In the genomic region with DNA sequence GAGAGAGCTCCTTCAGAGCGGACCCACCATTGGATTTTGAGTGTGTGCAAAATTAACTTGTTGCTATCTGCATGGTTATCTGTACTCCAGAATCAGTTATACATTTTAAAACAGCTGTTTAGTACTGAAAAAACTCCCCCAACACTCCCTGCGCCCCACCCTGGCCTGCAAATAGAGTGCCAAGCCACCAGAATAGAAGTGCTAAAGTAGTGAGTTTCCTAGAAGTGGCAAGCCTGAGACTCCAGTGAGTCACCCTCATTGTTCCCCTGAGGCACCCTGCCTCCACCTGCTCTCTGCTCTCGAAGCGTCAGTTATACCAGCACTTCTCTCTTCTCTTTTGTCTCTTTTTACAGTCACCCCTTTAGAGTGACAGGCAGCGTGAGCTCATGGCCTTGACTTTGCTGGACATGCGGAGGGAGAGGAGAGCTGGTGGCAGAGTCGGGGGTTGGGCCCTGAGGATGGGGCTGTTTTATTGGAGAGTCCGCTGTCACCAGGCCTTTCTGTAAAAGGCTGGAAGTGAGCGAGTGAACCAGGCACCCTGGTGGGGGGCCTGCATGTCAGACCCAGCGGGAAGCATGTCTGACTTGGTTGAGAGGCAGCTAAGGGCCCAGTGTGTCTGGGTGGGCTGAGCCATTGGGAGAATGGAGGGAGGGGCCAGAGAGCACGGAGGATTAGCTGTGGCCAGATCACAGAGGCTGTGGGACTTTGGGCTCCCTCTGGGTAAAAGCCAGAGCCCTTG, we compare ENCODE assay signal across 10 cellular contexts. TPM values are rescaled to one million over a fixed set of nuclear protein-coding genes. Genes with fewer than 3 reads are reported as not detected.
DNase-seq lines count a peak whose midpoint lies in the region; ATAC-seq and TF ChIP-seq lines count a peak whose summit lies in the region.
"Had no signal": no experiment of that assay in that cellular context is flagged by ENCODE, and none has a peak within 500 bp of the region (broad histone marks: within the 10 kb centered on the region; RNA-seq: fewer than 3 reads in every experiment).

No MANE protein-coding gene starts in this region.

- intact Hi-C loops in CD4-positive, alpha-beta T cell (cut with DNase I, micrococcal nuclease): no loop called here
- intact Hi-C loops in PC-9 (cut with micrococcal nuclease; ENCODE audit: unreplicated experiment): loop anchor here (10.0 kb wide), 1 partner anchor 195 kb away; the partner anchor contains the start of gene TCP1

- POLR2A ChIA-PET in CD4-positive, alpha-beta T cell (lab: Charles Lee): interaction anchor here (1.1 to 4.1 kb wide), 3 partner anchors 10 to 36 kb away, joined by 3 to 32 read pairs (median 20); partner anchors contain the start of gene IGF2R
- POLR2A ChIA-PET in PC-9 (lab: Charles Lee; ENCODE audit: unreplicated experiment): interaction anchor here (0.6 kb wide), 1 partner anchor 1013 kb away, joined by 3 read pairs; no protein-coding TSS in a partner anchor

- no peaks in the 10 kb centered on the region for H3K9me3 Mint-ChIP-seq in CD4-positive, alpha-beta T cell
- H3K9me3 Mint-ChIP-seq in immature natural killer cell: no peaks in the 10 kb centered on the region

- H3K36me3 Mint-ChIP-seq in CD4-positive, alpha-beta T cell (ENCODE audit: low read depth): no peaks in the 10 kb centered on the region
- peaks cover 0 to 4% (median 3%) of the 10 kb centered on the region in 3 donors for H3K36me3 Mint-ChIP-seq in immature natural killer cell

- H3K9me3 ChIP-seq in CD4-positive, alpha-beta T cell (ENCODE audit: control insufficient read depth, low read length): no peaks in the 10 kb centered on the region
- H3K9me3 ChIP-seq in PC-9 (ENCODE audit: insufficient read depth, low read depth): no peaks in the 10 kb centered on the region

- H4K20me1 ChIP-seq in PC-9 (ENCODE audit: insufficient read depth): peaks cover 76% of the 10 kb centered on the region

- peak overlapping the region; percentile 73 for H3K4me2 ChIP-seq in PC-9

- no peaks in the 10 kb centered on the region for H3K36me3 ChIP-seq in PC-9 (ENCODE audit: low read depth)

- H3F3A ChIP-seq in PC-9 (ENCODE audit: insufficient read depth, low read depth): peaks cover 22% of the 10 kb centered on the region; the same call in 1 of the 2 replicates

- no peaks in the 10 kb centered on the region for H3K9me2 ChIP-seq in PC-9 (ENCODE audit: insufficient read depth)

- no TSS peak for BruUV-seq in PC-9 (replicated peaks; lab: Mats Ljungman, UMichigan)

- ATAC-seq in CD4-positive, alpha-beta T cell (ENCODE audit: poor library complexity): peak; percentile 57
- peak; percentile 56 for ATAC-seq in GM19395 (IDR thresholded peaks at IDR 0.05; ENCODE audit: unreplicated experiment)
- peak; percentile 76 for ATAC-seq in HG03439 (IDR thresholded peaks at IDR 0.05; ENCODE audit: unreplicated experiment)
- ATAC-seq: HCT116 had no signal

- peak overlapping the region; percentile 43; the same call in 1 of the 2 replicates for H3K4me3 ChIP-seq in PC-9

- H3K4me3 Mint-ChIP-seq in CD4-positive, alpha-beta T cell: peak overlapping the region; percentile 59
- peak overlapping the region; percentile 81 to 90 (median 85) for H3K4me3 Mint-ChIP-seq in immature natural killer cell

- peaks cover 44% of the 10 kb centered on the region for H3K4me1 ChIP-seq in PC-9 (replicated peaks; ENCODE audit: insufficient read depth)

- no peaks in the 10 kb centered on the region for H3K27me3 ChIP-seq in CD4-positive, alpha-beta T cell (ENCODE audit: control insufficient read depth, insufficient read depth, low read length)
- H3K27me3 ChIP-seq in PC-9 (ENCODE audit: insufficient read depth, low read depth): no peaks in the 10 kb centered on the region

- H3K27ac Mint-ChIP-seq in CD4-positive, alpha-beta T cell: peak overlapping the region; percentile 84
- peak overlapping the region; percentile 95 to 100 (median 98) for H3K27ac Mint-ChIP-seq in immature natural killer cell

- no peak overlapping the region for H2AFZ ChIP-seq in PC-9

- peak in 6 of 10 experiments; percentile 22 to 55 (median 36) for DNase-seq in CD4-positive, alpha-beta T cell
- DNase-seq in PC-9 (peak; percentile 52 to 77), immature natural killer cell (peak; percentile 76 to 79 (median 79))
- DNase-seq in activated naive CD4-positive, alpha-beta T cell treated with Interleukin-2 at 50 U/mL for 16 hours: peak; percentile 70
- peak; percentile 49 to 58 for DNase-seq in stimulated activated CD8-positive, alpha-beta memory T cell treated with anti-CD3 and anti-CD28 coated beads, Interleukin-2, amount 100 ng/mL, for 48 hours (ENCODE audit: low read depth in 2 of 2)
- no peak for DNase-seq in effector CD8-positive, alpha-beta T cell (lab: John Stamatoyannopoulos, UW)
- DNase-seq: left cardiac atrium had no signal

- H3K27me3 Mint-ChIP-seq in CD4-positive, alpha-beta T cell: no peaks in the 10 kb centered on the region
- peaks cover 5 to 11% (median 8%) of the 10 kb centered on the region in 3 donors for H3K27me3 Mint-ChIP-seq in immature natural killer cell (ENCODE audit: low read depth in 3 of 3)

- H3K4me1 Mint-ChIP-seq in CD4-positive, alpha-beta T cell (ENCODE audit: low read depth): peaks cover 94% of the 10 kb centered on the region
- peaks cover 96 to 100% of the 10 kb centered on the region in 2 donors for H3K4me1 Mint-ChIP-seq in immature natural killer cell

- H3K79me2 ChIP-seq in PC-9 (ENCODE audit: low read depth): peaks cover 97% of the 10 kb centered on the region

- CTCF ChIA-PET in CD4-positive, alpha-beta T cell (lab: Charles Lee): no interaction called here
- CTCF ChIA-PET in PC-9 (lab: Charles Lee): no interaction called here

- H3K27ac ChIP-seq in CD4-positive, alpha-beta T cell (ENCODE audit: low read depth, low read length): peak overlapping the region; percentile 66
- peak overlapping the region; percentile 79 for H3K27ac ChIP-seq in PC-9

- no peak for TF ChIP-seq CTCF in CD4-positive, alpha-beta T cell (IDR thresholded peaks at IDR 0.05)
- no peak for TF ChIP-seq CTCF in PC-9 (conservative IDR thresholded peaks at IDR 0.05)

RNA-seq across cellular contexts. Expression of gene IGF2R, which starts 10.4 kb away (rescaled TPM):
- 10 to 100 TPM; 43.8 to 46.7 TPM for total RNA-seq in CD4-positive, alpha-beta T cell
- 50.9 and 53.1 TPM in 2 replicates for total RNA-seq in PC-9 (2021)
- polyA plus RNA-seq in immature natural killer cell: 10 to 100 TPM; 17.2 to 54.9 (median 21.4) TPM
